ENCODE assay signal across 25 cellular contexts in genomic region chr12:79553863-79554574, GRCh38.
"Had no signal": no experiment of that assay in that cellular context is flagged by ENCODE, and none has a peak within 500 bp of the region (broad histone marks: within the 10 kb centered on the region; RNA-seq: fewer than 3 reads in every experiment).

No MANE protein-coding gene starts in this region.

- H3K27ac Mint-ChIP-seq: activated CD4-positive, alpha-beta memory T cell treated with anti-CD3 and anti-CD28 coated beads for 36 hours; activated CD4-positive, alpha-beta T cell treated with anti-CD3 and anti-CD28 coated beads, Interleukin-2, amount 10 ng/mL, durations not matched to agents 7 days and 5 days; activated naive CD8-positive, alpha-beta T cell; T-cell had no signal

- H3K27ac ChIP-seq: brain microvascular endothelial cell, SK-N-MC had no signal

- H3K27me3 Mint-ChIP-seq: activated CD4-positive, alpha-beta memory T cell treated with anti-CD3 and anti-CD28 coated beads for 36 hours; activated CD4-positive, alpha-beta T cell treated with anti-CD3 and anti-CD28 coated beads, Interleukin-2, amount 10 ng/mL, durations not matched to agents 7 days and 5 days; T-cell had no signal

- H3K27me3 ChIP-seq: brain microvascular endothelial cell had no signal

- H3K4me3 Mint-ChIP-seq: activated CD4-positive, alpha-beta memory T cell treated with anti-CD3 and anti-CD28 coated beads for 36 hours; activated CD4-positive, alpha-beta T cell treated with anti-CD3 and anti-CD28 coated beads, Interleukin-2, amount 10 ng/mL, durations not matched to agents 7 days and 5 days; activated naive CD8-positive, alpha-beta T cell; activated T-cell treated with anti-CD3 and anti-CD28 coated beads, Interleukin-2, amount 50 U/mL, for 4 hours; T-cell had no signal

- H3K4me3 ChIP-seq: SK-N-MC had no signal

- ATAC-seq: activated T-cell treated with anti-CD3 and anti-CD28 coated beads, Interleukin-2, amount 50 U/mL, for 4 hours; Right ventricle myocardium inferior; T-cell had no signal

- H3K36me3 Mint-ChIP-seq: activated CD4-positive, alpha-beta memory T cell treated with anti-CD3 and anti-CD28 coated beads for 36 hours; activated naive CD8-positive, alpha-beta T cell; T-cell had no signal

- H3K4me1 Mint-ChIP-seq: activated CD4-positive, alpha-beta T cell treated with anti-CD3 and anti-CD28 coated beads, Interleukin-2, amount 10 ng/mL, durations not matched to agents 7 days and 5 days; T-cell had no signal

- H3K9me3 Mint-ChIP-seq: activated CD4-positive, alpha-beta memory T cell treated with anti-CD3 and anti-CD28 coated beads for 36 hours; activated CD4-positive, alpha-beta T cell treated with anti-CD3 and anti-CD28 coated beads, Interleukin-2, amount 10 ng/mL, durations not matched to agents 7 days and 5 days; activated T-cell treated with anti-CD3 and anti-CD28 coated beads, Interleukin-2, amount 50 U/mL, for 4 hours; T-cell had no signal

- DNase-seq: activated CD4-positive, alpha-beta memory T cell treated with anti-CD3 and anti-CD28 coated beads for 36 hours; activated CD4-positive, alpha-beta T cell treated with anti-CD3 and anti-CD28 coated beads, Interleukin-2, amount 10 ng/mL, durations not matched to agents 7 days and 5 days; activated CD4-positive, CD25-positive, alpha-beta regulatory T cell; activated CD8-positive, alpha-beta memory T cell treated with anti-CD3 and anti-CD28 coated beads for 24 hours; activated effector memory CD4-positive, alpha-beta T cell treated with anti-CD3 and anti-CD28 coated beads, Interleukin-2, amount 50 U/mL, for 16 hours; activated naive CD4-positive, alpha-beta T cell treated with Interleukin-2 at 50 U/mL for 16 hours; activated T-cell treated with anti-CD3 and anti-CD28 coated beads, Interleukin-2, amount 50 U/mL, for 4 hours; amygdala; brain microvascular endothelial cell; Karpas-422; MM.1S; NCI-H1105; NCI-H1436; NCI-H1694 treated with DMSO at 0.1 percent for 48 hours; NCI-H2029 treated with DMSO at 0.1 percent for 48 hours; NCI-H345; NCI-H510A; NCI-H526 treated with DMSO at 0.1 percent for 48 hours; NCI-H82; T-cell; T-helper 2 cell; T1000 had no signal
